ENCODE assay signal across 8 cellular contexts in genomic region chr19:41426952-41427646, GRCh38. TPM values are rescaled to one million over a fixed set of nuclear protein-coding genes. Genes with fewer than 3 reads are reported as not detected.
A peak's percentile ranks its signal among the peaks of the same experiment; 100 is the strongest.
DNase-seq lines count a peak whose midpoint lies in the region; ATAC-seq and TF ChIP-seq lines count a peak whose summit lies in the region.

B3GNT8 (minus strand) TSS chr19:41427374; CDS start chr19:41426778, 596 bp downstream.

- 10 to 14% methylated on average over 19 of the region's 19 CpGs for whole genome bisulfite sequencing in esophagus, 2 donors

- peaks cover 24% of the 10 kb centered on the region for H3K36me3 ChIP-seq in GM06990 (ENCODE audit: control insufficient read depth, insufficient read depth, low read length)
- H3K36me3 ChIP-seq in esophagus (ENCODE audit: control insufficient read depth in 2 of 2, insufficient read depth in 2 of 2, low read length in 1 of 2): peaks cover 18 to 50% of the 10 kb centered on the region in 2 donors
- H3K36me3 ChIP-seq in muscle layer of duodenum (ENCODE audit: control insufficient read depth in 1 of 2, insufficient read depth in 2 of 2, low read length in 2 of 2): peaks cover 17 to 48% of the 10 kb centered on the region in 2 donors
- peaks cover 0 to 53% (median 50%) of the 10 kb centered on the region in 5 donors for H3K36me3 ChIP-seq in subcutaneous abdominal adipose tissue (ENCODE audit: control insufficient read depth in 5 of 5, insufficient read depth in 5 of 5, low read length in 5 of 5)

- H3K4me3 ChIP-seq in GM06990 (replicated peaks; ENCODE audit: low read depth, low read length) (peak within 1 kb of the TSS; percentile 30), esophagus (ENCODE audit: low read depth in 1 of 2, low read length in 2 of 2) (peak within 1 kb of the TSS; percentile 65 to 76), muscle layer of duodenum (ENCODE audit: low read depth in 1 of 2, low read length in 2 of 2) (peak within 1 kb of the TSS; percentile 78 to 94), subcutaneous abdominal adipose tissue (ENCODE audit: low read depth in 1 of 5, low read length in 5 of 5) (peak within 1 kb of the TSS; percentile 62 to 83 (median 70))

- peak within 1 kb of the TSS; percentile 86 to 97 for H3K27ac ChIP-seq in esophagus (ENCODE audit: low read depth in 2 of 2, low read length in 1 of 2)
- peak within 1 kb of the TSS; percentile 97 for H3K27ac ChIP-seq in muscle layer of duodenum (ENCODE audit: low read length)
- H3K27ac ChIP-seq in subcutaneous abdominal adipose tissue (ENCODE audit: low read depth, low read length): no peak within 1 kb of the TSS

- H3K4me1 ChIP-seq in esophagus (ENCODE audit: control insufficient read depth in 2 of 2, insufficient read depth in 2 of 2, low read length in 1 of 2): peaks cover 2 to 24% of the 10 kb centered on the region in 2 donors
- H3K4me1 ChIP-seq in muscle layer of duodenum (ENCODE audit: control insufficient read depth in 1 of 2, insufficient read depth in 2 of 2, low read length in 2 of 2): peaks cover 8 to 38% of the 10 kb centered on the region in 2 donors
- H3K4me1 ChIP-seq in subcutaneous abdominal adipose tissue (ENCODE audit: control insufficient read depth in 5 of 5, insufficient read depth in 5 of 5, low read length in 5 of 5): peaks cover 3 to 47% (median 28%) of the 10 kb centered on the region in 5 donors

- H3K27me3 ChIP-seq in GM06990 (replicated peaks; ENCODE audit: control insufficient read depth, insufficient read depth, low read length): no peaks in the 10 kb centered on the region
- no peaks in the 10 kb centered on the region for H3K27me3 ChIP-seq in esophagus (ENCODE audit: control insufficient read depth in 1 of 2, insufficient read depth in 2 of 2, low read length in 2 of 2)
- no peaks in the 10 kb centered on the region for H3K27me3 ChIP-seq in muscle layer of duodenum (ENCODE audit: low read depth, low read length)
- H3K27me3 ChIP-seq in subcutaneous abdominal adipose tissue (ENCODE audit: control insufficient read depth in 5 of 5, insufficient read depth in 4 of 5, low read length in 5 of 5): no peaks in the 10 kb centered on the region

- no peak for TF ChIP-seq CTCF in GM06990 (IDR thresholded peaks at IDR 0.05; ENCODE audit: insufficient read depth, low read length, poor library complexity, severe bottlenecking)

- peak; percentile 51 for DNase-seq in GM06990 (ENCODE audit: extremely low read depth, insufficient read length)
- peak; percentile 76 for DNase-seq in NCI-H2171 (lab: John Stamatoyannopoulos, UW)
- peak; percentile 47 for DNase-seq in activated T-cell treated with anti-CD3 and anti-CD28 coated beads for 48 hours (ENCODE audit: low read depth)

- no peak for ATAC-seq in HG03571 (IDR thresholded peaks at IDR 0.05; ENCODE audit: unreplicated experiment)
- ATAC-seq in HG03045 (IDR thresholded peaks at IDR 0.05; ENCODE audit: unreplicated experiment): no peak

- peak within 1 kb of the TSS; percentile 52 to 91 (median 74) for H3K9ac ChIP-seq in subcutaneous abdominal adipose tissue (ENCODE audit: low read length in 5 of 5)

- no peaks in the 10 kb centered on the region for H3K9me3 ChIP-seq in esophagus (ENCODE audit: control insufficient read depth in 2 of 2, insufficient read depth in 1 of 2, low read depth in 1 of 2, low read length in 1 of 2)
- H3K9me3 ChIP-seq in muscle layer of duodenum (ENCODE audit: control insufficient read depth in 1 of 2, low read length in 2 of 2): no peaks in the 10 kb centered on the region
- H3K9me3 ChIP-seq in subcutaneous abdominal adipose tissue (ENCODE audit: control insufficient read depth in 5 of 5, low read length in 5 of 5): no peaks in the 10 kb centered on the region

RNA-seq across cellular contexts. Expression of gene B3GNT8, which starts in this region (rescaled TPM):
- 10 to 100 TPM; 42.9 to 68.8 TPM for polyA plus RNA-seq in esophagus

Comparison
In these comparisons a context has a peak if more than half of its experiments do, and no peak if none do; other contexts are left out.
1. H3K4me3 ChIP-seq: peak in every context shown above with its lines; median percentile 86 in muscle layer of duodenum; 70 in esophagus; 70 in subcutaneous abdominal adipose tissue; 30 in GM06990.